In genomic region chr5:78776637-78777036, GRCh38 we compare ENCODE assay signal across 1 cellular context.
A peak's percentile ranks its signal among the peaks of the same experiment; 100 is the strongest.
TF ChIP-seq lines count a peak whose summit lies in the region.

No MANE protein-coding gene starts in this region.

TF ChIP-seq in A549, 52 proteins besides CTCF, POLR2A, EP300 and RAD21 (continued from another document):
- no peak for TF ChIP-seq HDAC2 (IDR thresholded peaks at IDR 0.05)
- no peak for TF ChIP-seq FOSL2 (IDR thresholded peaks at IDR 0.05)
- no peak for TF ChIP-seq FOSL2 (CRISPR knock-in tag; IDR thresholded peaks at IDR 0.05)
- TF ChIP-seq, protein P1, sequence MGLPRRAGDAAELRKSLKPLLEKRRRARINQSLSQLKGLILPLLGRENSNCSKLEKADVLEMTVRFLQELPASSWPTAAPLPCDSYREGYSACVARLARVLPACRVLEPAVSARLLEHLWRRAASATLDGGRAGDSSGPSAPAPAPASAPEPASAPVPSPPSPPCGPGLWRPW (IDR thresholded peaks at IDR 0.05) = no peak
- TF ChIP-seq NFE2L2 (conservative IDR thresholded peaks at IDR 0.05; ENCODE audit: low read length) = no peak
- TF ChIP-seq RCOR1 (IDR thresholded peaks at IDR 0.05; ENCODE audit: low read depth, low read length) = no peak
- TF ChIP-seq BHLHE40 (IDR thresholded peaks at IDR 0.05; ENCODE audit: low read depth, low read length) = no peak
- TF ChIP-seq, protein P2, sequence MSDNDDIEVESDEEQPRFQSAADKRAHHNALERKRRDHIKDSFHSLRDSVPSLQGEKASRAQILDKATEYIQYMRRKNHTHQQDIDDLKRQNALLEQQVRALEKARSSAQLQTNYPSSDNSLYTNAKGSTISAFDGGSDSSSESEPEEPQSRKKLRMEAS (IDR thresholded peaks at IDR 0.05) = peak; percentile 39; the same call in 1 of the 2 replicates
- no peak for TF ChIP-seq CHD4 (IDR thresholded peaks at IDR 0.05; ENCODE audit: borderline replicate concordance)
- TF ChIP-seq RARB (CRISPR knock-in tag; IDR thresholded peaks at IDR 0.05) = no peak
- peak; percentile 10; the same call in 1 of the 2 replicates for TF ChIP-seq GATA3 (IDR thresholded peaks at IDR 0.05; ENCODE audit: borderline replicate concordance)
- peak; percentile 16 for TF ChIP-seq MAFK (IDR thresholded peaks at IDR 0.05; ENCODE audit: partially characterized antibody)
- TF ChIP-seq ZFP36 (IDR thresholded peaks at IDR 0.05; ENCODE audit: borderline replicate concordance, partially characterized antibody) = no peak
- TF ChIP-seq HOXA7 (CRISPR knock-in tag; IDR thresholded peaks at IDR 0.05) = no peak
- no peak for TF ChIP-seq ZSCAN20 (CRISPR knock-in tag; IDR thresholded peaks at IDR 0.05)
